Comparison of ENCODE assay signal across 8 cellular contexts in the genomic region with DNA sequence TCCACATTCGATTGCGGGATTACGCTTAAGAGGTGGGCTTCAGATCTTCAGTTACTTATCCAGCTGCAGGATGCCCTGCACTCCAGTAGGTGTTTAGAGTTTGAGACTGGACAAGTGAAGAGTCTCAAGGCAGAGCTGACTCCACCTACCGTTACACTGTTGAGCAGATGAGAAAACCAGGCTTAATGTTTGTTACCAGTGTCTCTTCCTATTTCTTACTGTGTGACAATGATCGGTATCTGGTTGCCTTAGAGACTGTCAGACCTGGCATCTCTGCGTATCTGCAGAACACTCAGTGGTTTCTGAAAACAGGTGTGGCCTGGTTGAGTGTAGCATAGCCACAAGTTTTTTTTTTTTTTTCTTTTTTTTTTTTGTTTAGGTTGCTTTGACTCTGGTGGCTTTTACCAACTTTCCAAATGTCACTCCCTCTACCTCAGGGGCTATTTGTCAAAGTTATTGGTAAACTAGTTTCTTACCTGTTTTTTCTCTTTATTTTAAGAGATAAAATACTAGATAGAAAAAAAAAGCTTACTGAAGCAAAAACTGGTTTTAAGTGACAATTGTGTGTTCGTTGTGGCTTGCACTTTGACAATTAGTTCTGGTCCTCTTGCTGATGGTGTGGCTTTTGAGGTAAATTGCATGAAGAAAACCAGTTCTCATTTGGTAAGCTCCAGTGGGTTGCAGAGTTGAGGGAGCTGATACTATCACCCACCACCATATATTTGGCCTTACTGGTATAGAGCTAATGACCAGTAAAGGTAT.
DNase-seq lines count a peak whose midpoint lies in the region; ATAC-seq and TF ChIP-seq lines count a peak whose summit lies in the region.

No MANE protein-coding gene starts in this region.

- DNase-seq in NCI-H2196 (lab: John Stamatoyannopoulos, UW; ENCODE audit: unreplicated experiment) (peak; percentile 17), NCI-H2196 treated with DMSO at 0.1 percent for 48 hours (lab: John Stamatoyannopoulos, UW; ENCODE audit: unreplicated experiment) (no peak), left colon (no peak), Caco-2 (no peak), tibial nerve (ENCODE audit: low spot score in 2 of 2) (no peak), RWPE1 (ENCODE audit: low spot score) (no peak)
- DNase-seq in T-helper 2 cell treated with Interferon-gamma antibody and Interleukin-4, amounts not matched to agents 5 μg/mL and 100 μg/mL, for 36 hours (ENCODE audit: low spot score) = peak; percentile 86

- peak overlapping the region; percentile 92 for H3K4me3 Mint-ChIP-seq in T-helper 2 cell treated with Interferon-gamma antibody and Interleukin-4, amounts not matched to agents 5 μg/mL and 100 μg/mL, for 36 hours
- H3K4me3 Mint-ChIP-seq in Caco-2 (ENCODE audit: unreplicated experiment) = no peak overlapping the region

- peaks cover 66% of the 10 kb centered on the region for H3K4me1 Mint-ChIP-seq in T-helper 2 cell treated with Interferon-gamma antibody and Interleukin-4, amounts not matched to agents 5 μg/mL and 100 μg/mL, for 36 hours (ENCODE audit: low read depth)
- H3K4me1 Mint-ChIP-seq in Caco-2 (ENCODE audit: low read depth, unreplicated experiment) = no peaks in the 10 kb centered on the region

- whole genome bisulfite sequencing in tibial nerve, 2 donors = 87 to 93% methylated on average over 7 of the region's 7 CpGs

- peak overlapping the region; percentile 87 for H3K27ac Mint-ChIP-seq in T-helper 2 cell treated with Interferon-gamma antibody and Interleukin-4, amounts not matched to agents 5 μg/mL and 100 μg/mL, for 36 hours
- no peak overlapping the region for H3K27ac Mint-ChIP-seq in Caco-2 (ENCODE audit: unreplicated experiment)

- H3K36me3 Mint-ChIP-seq in T-helper 2 cell treated with Interferon-gamma antibody and Interleukin-4, amounts not matched to agents 5 μg/mL and 100 μg/mL, for 36 hours (ENCODE audit: low read depth) = peaks cover 7% of the 10 kb centered on the region
- H3K36me3 Mint-ChIP-seq in Caco-2 (ENCODE audit: insufficient read depth, unreplicated experiment) = no peaks in the 10 kb centered on the region

- no TSS peak for BruUV-seq in Caco-2 (replicated peaks; lab: Mats Ljungman, UMichigan)

- H3K27ac ChIP-seq in tibial nerve = peak overlapping the region in 1 of 4 donors; percentile 42
- H3K27ac ChIP-seq in RWPE1 = no peak overlapping the region

- no peaks in the 10 kb centered on the region for H3K27me3 Mint-ChIP-seq in T-helper 2 cell treated with Interferon-gamma antibody and Interleukin-4, amounts not matched to agents 5 μg/mL and 100 μg/mL, for 36 hours (ENCODE audit: low read depth)
- peaks cover 9% of the 10 kb centered on the region for H3K27me3 Mint-ChIP-seq in Caco-2 (ENCODE audit: insufficient read depth, unreplicated experiment)

- TF ChIP-seq POLR2A in tibial nerve (IDR thresholded peaks at IDR 0.05) = no peak

- POLR2A ChIA-PET in Caco-2 (lab: Charles Lee) = no interaction called here
- POLR2A ChIA-PET in RWPE1 (lab: Yijun Ruan, JAX; ENCODE audit: low non-redundant PET) = interaction anchor here (0.8 kb wide), 1 partner anchor 177 kb away, joined by 8 read pairs; no protein-coding TSS in a partner anchor

- CTCF ChIA-PET in Caco-2 (lab: Charles Lee) (no interaction called here), RWPE1 (lab: Yijun Ruan, JAX) (no interaction called here)

- H3K9me3 Mint-ChIP-seq in T-helper 2 cell treated with Interferon-gamma antibody and Interleukin-4, amounts not matched to agents 5 μg/mL and 100 μg/mL, for 36 hours = peaks cover 6% of the 10 kb centered on the region
- no peaks in the 10 kb centered on the region for H3K9me3 Mint-ChIP-seq in Caco-2 (ENCODE audit: unreplicated experiment)

- no peaks in the 10 kb centered on the region for H3K27me3 ChIP-seq in Caco-2 (replicated peaks; ENCODE audit: control insufficient read depth, insufficient read depth, low read length)
- no peaks in the 10 kb centered on the region for H3K27me3 ChIP-seq in tibial nerve

- H3K9me3 ChIP-seq in Caco-2 (no peaks in the 10 kb centered on the region), tibial nerve (no peaks in the 10 kb centered on the region)

- H3K4me3 ChIP-seq in Caco-2 (ENCODE audit: low read depth, low read length) (no peak overlapping the region), tibial nerve (no peak overlapping the region)

- ATAC-seq in HG02981 (IDR thresholded peaks at IDR 0.05; ENCODE audit: unreplicated experiment) (peak; percentile 95), left colon (peak; percentile 56)

- no peaks in the 10 kb centered on the region for H3K4me1 ChIP-seq in Caco-2
- H3K4me1 ChIP-seq in tibial nerve = peaks cover 0 to 22% (median 7%) of the 10 kb centered on the region in 4 donors

- H3K36me3 ChIP-seq in Caco-2 (ENCODE audit: control insufficient read depth, insufficient read depth, low read length) = no peaks in the 10 kb centered on the region
- H3K36me3 ChIP-seq in tibial nerve = no peaks in the 10 kb centered on the region

- TF ChIP-seq CTCF in Caco-2 (IDR thresholded peaks at IDR 0.05; ENCODE audit: insufficient read depth in 1 of 2, low read depth in 1 of 2, low read length in 1 of 2, severe bottlenecking in 1 of 2, unreplicated experiment in 1 of 2) (no peak), tibial nerve (IDR thresholded peaks at IDR 0.05) (no peak), RWPE1 (conservative IDR thresholded peaks at IDR 0.05; ENCODE audit: low read depth) (no peak)

- no peak for TF ChIP-seq EP300 in tibial nerve (IDR thresholded peaks at IDR 0.05)

- intact Hi-C loops in left colon (cut with DNase I, micrococcal nuclease) = no loop called here
- intact Hi-C loops in Caco-2 (cut with micrococcal nuclease; ENCODE audit: unreplicated experiment) = no loop called here

Comparison
In these comparisons a context has a peak if more than half of its experiments do, and no peak if none do; other contexts are left out.
1. DNase-seq: peak in NCI-H2196 (single experiment) and T-helper 2 cell treated with Interferon-gamma antibody and Interleukin-4, amounts not matched to agents 5 μg/mL and 100 μg/mL, for 36 hours (single experiment); none in NCI-H2196 treated with DMSO at 0.1 percent for 48 hours (single experiment), left colon (0 of 2), Caco-2 (0 of 2), tibial nerve (0 of 2) and RWPE1 (single experiment).